In genomic region chr1:6141601-6142000, GRCh38 we compare ENCODE assay signal across 10 cellular contexts. TPM values are rescaled to one million over a fixed set of nuclear protein-coding genes. Genes with fewer than 3 reads are reported as not detected.
DNase-seq lines count a peak whose midpoint lies in the region; ATAC-seq lines count a peak whose summit lies in the region.
"Had no signal": no experiment of that assay in that cellular context is flagged by ENCODE, and none has a peak within 500 bp of the region (broad histone marks: within the 10 kb centered on the region; RNA-seq: fewer than 3 reads in every experiment).

No MANE protein-coding gene starts in this region.

- H3K36me3 Mint-ChIP-seq in activated naive CD4-positive, alpha-beta T cell treated with anti-CD3 and anti-CD28 coated beads for 36 hours (ENCODE audit: low read depth): no peaks in the 10 kb centered on the region
- H3K36me3 Mint-ChIP-seq in activated naive CD8-positive, alpha-beta T cell treated with anti-CD3 and anti-CD28 coated beads, Interleukin-2, amount 50 U/mL, for 24 hours (ENCODE audit: low read depth): no peaks in the 10 kb centered on the region

- H3K4me3 Mint-ChIP-seq in activated naive CD4-positive, alpha-beta T cell treated with anti-CD3 and anti-CD28 coated beads for 36 hours: no peak overlapping the region
- H3K4me3 Mint-ChIP-seq in activated naive CD8-positive, alpha-beta T cell treated with anti-CD3 and anti-CD28 coated beads, Interleukin-2, amount 50 U/mL, for 24 hours: no peak overlapping the region

- H3K27me3 Mint-ChIP-seq in activated naive CD4-positive, alpha-beta T cell treated with anti-CD3 and anti-CD28 coated beads for 36 hours (ENCODE audit: low read depth): no peaks in the 10 kb centered on the region
- peaks cover 5% of the 10 kb centered on the region for H3K27me3 Mint-ChIP-seq in activated naive CD8-positive, alpha-beta T cell treated with anti-CD3 and anti-CD28 coated beads, Interleukin-2, amount 50 U/mL, for 24 hours

- in situ Hi-C loops in ACHN (cut with HindIII; ENCODE audit: low pct_ligation_motif_present, low pct_unique_long_range_greater_than_20kb, low sequenced_read_pairs): no loop called here

- H3K9me3 Mint-ChIP-seq in activated naive CD4-positive, alpha-beta T cell treated with anti-CD3 and anti-CD28 coated beads for 36 hours: no peaks in the 10 kb centered on the region
- no peaks in the 10 kb centered on the region for H3K9me3 Mint-ChIP-seq in activated naive CD8-positive, alpha-beta T cell treated with anti-CD3 and anti-CD28 coated beads, Interleukin-2, amount 50 U/mL, for 24 hours

- peak; percentile 80 for DNase-seq in activated naive CD4-positive, alpha-beta T cell treated with anti-CD3 and anti-CD28 coated beads for 36 hours
- DNase-seq in activated naive CD4-positive, alpha-beta T cell (lab: John Stamatoyannopoulos, UW): no peak
- peak; percentile 19 to 23 for DNase-seq in Kasumi-1 (lab: John Stamatoyannopoulos, UW)
- DNase-seq in activated naive CD8-positive, alpha-beta T cell treated with anti-CD3 and anti-CD28 coated beads, Interleukin-2, amount 50 U/mL, for 24 hours: peak; percentile 30
- peak; percentile 18 for DNase-seq in stimulated activated CD4-positive, alpha-beta T cell treated with anti-CD3 and anti-CD28 coated beads, Interleukin-4, amount 100 ng/mL, for 24 hours
- DNase-seq in ACHN: no peak
- no peak for DNase-seq in NCI-H1048 (lab: John Stamatoyannopoulos, UW)
- no peak for DNase-seq in stimulated activated naive CD4-positive, alpha-beta T cell (lab: John Stamatoyannopoulos, UW)
- DNase-seq: colonic mucosa, NCI-H2107 had no signal

- H3K4me1 Mint-ChIP-seq in activated naive CD4-positive, alpha-beta T cell treated with anti-CD3 and anti-CD28 coated beads for 36 hours (ENCODE audit: low read depth): no peaks in the 10 kb centered on the region
- H3K4me1 Mint-ChIP-seq in activated naive CD8-positive, alpha-beta T cell treated with anti-CD3 and anti-CD28 coated beads, Interleukin-2, amount 50 U/mL, for 24 hours: no peaks in the 10 kb centered on the region

- intact Hi-C loops in activated naive CD4-positive, alpha-beta T cell treated with anti-CD3 and anti-CD28 coated beads for 36 hours (cut with micrococcal nuclease): loop anchor here (2.0 kb wide), 1 partner anchor 33 kb away; no protein-coding TSS in a partner anchor

- ATAC-seq in activated naive CD8-positive, alpha-beta T cell treated with anti-CD3 and anti-CD28 coated beads, Interleukin-2, amount 50 U/mL, for 24 hours: peak; percentile 78

- CTCF ChIA-PET in activated naive CD4-positive, alpha-beta T cell treated with anti-CD3 and anti-CD28 coated beads for 36 hours (lab: Charles Lee): no interaction called here

- H3K27ac Mint-ChIP-seq in activated naive CD4-positive, alpha-beta T cell treated with anti-CD3 and anti-CD28 coated beads for 36 hours: no peak overlapping the region
- no peak overlapping the region for H3K27ac Mint-ChIP-seq in activated naive CD8-positive, alpha-beta T cell treated with anti-CD3 and anti-CD28 coated beads, Interleukin-2, amount 50 U/mL, for 24 hours

RNA-seq across cellular contexts. Expression of gene CHD5, which starts 38.5 kb away (rescaled TPM):
- total RNA-seq in activated naive CD4-positive, alpha-beta T cell treated with anti-CD3 and anti-CD28 coated beads for 36 hours: under 1 TPM; 0.27 to 0.45 TPM

RNA-seq across cellular contexts. Expression of gene RPL22, which starts 57.8 kb away (rescaled TPM):
- total RNA-seq in activated naive CD4-positive, alpha-beta T cell treated with anti-CD3 and anti-CD28 coated beads for 36 hours: 100 to 1,000 TPM; 507 to 553 TPM

Comparison
In these comparisons a context has a peak if more than half of its experiments do, and no peak if none do; other contexts are left out.
1. DNase-seq: peak in activated naive CD4-positive, alpha-beta T cell treated with anti-CD3 and anti-CD28 coated beads for 36 hours (single experiment), Kasumi-1 (2 of 2), activated naive CD8-positive, alpha-beta T cell treated with anti-CD3 and anti-CD28 coated beads, Interleukin-2, amount 50 U/mL, for 24 hours (single experiment) and stimulated activated CD4-positive, alpha-beta T cell treated with anti-CD3 and anti-CD28 coated beads, Interleukin-4, amount 100 ng/mL, for 24 hours (single experiment); none in activated naive CD4-positive, alpha-beta T cell (0 of 4), ACHN (single experiment), NCI-H1048 (single experiment) and stimulated activated naive CD4-positive, alpha-beta T cell (0 of 6).